17 cellular contexts compared by ENCODE assay signal in the genomic region with DNA sequence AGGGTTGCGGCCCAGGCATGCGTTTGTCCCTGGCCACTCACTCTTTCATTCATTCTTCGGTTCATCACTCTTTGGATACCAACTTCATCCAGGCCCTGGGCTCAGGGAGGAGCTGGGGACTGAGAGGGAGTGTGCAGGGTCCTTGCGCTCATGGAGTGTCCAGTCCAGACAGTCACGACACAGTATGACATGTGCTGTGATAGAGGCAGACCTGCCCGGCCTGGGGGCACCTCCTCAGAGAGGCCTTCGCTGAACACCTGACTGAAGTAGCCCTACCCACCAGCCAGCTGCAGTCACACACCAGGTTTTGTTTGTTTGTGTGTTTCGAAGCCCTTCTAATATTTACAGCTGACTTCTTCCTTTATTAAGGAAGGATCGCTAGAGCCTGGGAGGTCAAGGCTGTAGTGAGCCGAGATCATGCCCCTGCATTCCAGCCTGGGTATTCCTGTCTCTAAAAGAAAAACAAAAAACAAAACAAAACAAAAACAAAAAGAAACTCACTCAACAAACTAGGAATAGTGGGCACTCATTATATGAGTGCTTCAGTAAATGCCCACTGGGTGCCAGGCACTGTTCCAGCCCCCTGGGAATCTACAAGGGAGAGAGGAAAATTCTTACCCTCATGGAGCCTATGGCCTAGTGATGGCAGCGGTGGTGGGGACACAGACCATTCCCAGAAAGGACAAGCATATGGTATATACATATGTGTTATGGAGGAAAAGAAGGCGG. TPM values are rescaled to one million over a fixed set of nuclear protein-coding genes. Genes with fewer than 3 reads are reported as not detected.
DNase-seq lines count a peak whose midpoint lies in the region; ATAC-seq and TF ChIP-seq lines count a peak whose summit lies in the region.
"Had no signal": no experiment of that assay in that cellular context is flagged by ENCODE, and none has a peak within 500 bp of the region (broad histone marks: within the 10 kb centered on the region; RNA-seq: fewer than 3 reads in every experiment).

No MANE protein-coding gene starts in this region.

- H3K27me3 ChIP-seq in ascending aorta (no peaks in the 10 kb centered on the region), subcutaneous abdominal adipose tissue (ENCODE audit: control insufficient read depth in 5 of 5, insufficient read depth in 4 of 5, low read length in 5 of 5) (peaks cover 0 to 4% (median 0%) of the 10 kb centered on the region in 5 donors)
- peaks cover 0 to 3% of the 10 kb centered on the region in 2 donors for H3K27me3 ChIP-seq in naive thymus-derived CD4-positive, alpha-beta T cell (ENCODE audit: control insufficient read depth in 2 of 2, insufficient read depth in 2 of 2, low read length in 2 of 2)

- H3K4me1 ChIP-seq in ascending aorta = peaks cover 0 to 10% of the 10 kb centered on the region in 2 donors
- peaks cover 4% of the 10 kb centered on the region in 2 donors for H3K4me1 ChIP-seq in naive thymus-derived CD4-positive, alpha-beta T cell (ENCODE audit: control insufficient read depth in 2 of 2, insufficient read depth in 2 of 2, low read length in 2 of 2)
- H3K4me1 ChIP-seq in subcutaneous abdominal adipose tissue (ENCODE audit: control insufficient read depth in 5 of 5, insufficient read depth in 5 of 5, low read length in 5 of 5) = peaks cover 2 to 19% (median 11%) of the 10 kb centered on the region in 5 donors
- H3K4me1 ChIP-seq: HAP-1, parathyroid adenoma, SJCRH30 had no signal

- H3K9ac ChIP-seq in subcutaneous abdominal adipose tissue (ENCODE audit: low read length in 5 of 5) = peak overlapping the region in 1 of 5 donors; percentile 83
- H3K9ac ChIP-seq: KMS-11, parathyroid adenoma had no signal

- ATAC-seq in naive thymus-derived CD4-positive, alpha-beta T cell = no peak
- no peak for ATAC-seq in HG02970 (IDR thresholded peaks at IDR 0.05; ENCODE audit: low FRiP score, unreplicated experiment)
- ATAC-seq: GM12878 had no signal

- TF ChIP-seq CTCF in ascending aorta (IDR thresholded peaks at IDR 0.05) = no peak

- no peaks in the 10 kb centered on the region for H3K9me3 ChIP-seq in ascending aorta
- H3K9me3 ChIP-seq in naive thymus-derived CD4-positive, alpha-beta T cell (ENCODE audit: control insufficient read depth in 2 of 3, low read length in 3 of 3) = no peaks in the 10 kb centered on the region
- no peaks in the 10 kb centered on the region for H3K9me3 ChIP-seq in subcutaneous abdominal adipose tissue (ENCODE audit: control insufficient read depth in 5 of 5, low read length in 5 of 5)
- H3K9me3 ChIP-seq: HAP-1, SJCRH30 had no signal

- POLR2A ChIA-PET in activated CD4-positive, alpha-beta memory T cell treated with anti-CD3 and anti-CD28 coated beads, Interleukin-2, amount 10 ng/mL, durations not matched to agents 7 days and 5 days (lab: Charles Lee) = no interaction called here
- POLR2A ChIA-PET in activated CD4-positive, alpha-beta memory T cell treated with anti-CD3 and anti-CD28 coated beads for 36 hours (lab: Charles Lee) = no interaction called here
- POLR2A ChIA-PET in naive thymus-derived CD4-positive, alpha-beta T cell (lab: Charles Lee) = no interaction called here

- H3K27ac ChIP-seq in ascending aorta (peak overlapping the region; percentile 81 to 88), subcutaneous abdominal adipose tissue (ENCODE audit: low read depth, low read length) (peak overlapping the region; percentile 37)
- no peak overlapping the region for H3K27ac ChIP-seq in naive thymus-derived CD4-positive, alpha-beta T cell (ENCODE audit: low read depth, low read length)
- H3K27ac ChIP-seq: KMS-11, parathyroid adenoma, SJCRH30 had no signal

- H3K27me3 Mint-ChIP-seq in activated CD4-positive, alpha-beta memory T cell treated with anti-CD3 and anti-CD28 coated beads, Interleukin-2, amount 10 ng/mL, durations not matched to agents 7 days and 5 days = peaks cover 39% of the 10 kb centered on the region
- peaks cover 14% of the 10 kb centered on the region for H3K27me3 Mint-ChIP-seq in activated CD4-positive, alpha-beta memory T cell treated with anti-CD3 and anti-CD28 coated beads for 36 hours
- H3K27me3 Mint-ChIP-seq in naive thymus-derived CD4-positive, alpha-beta T cell = peaks cover 27 to 56% (median 36%) of the 10 kb centered on the region in 5 donors

- no peak overlapping the region for H3K27ac Mint-ChIP-seq in activated CD4-positive, alpha-beta memory T cell treated with anti-CD3 and anti-CD28 coated beads, Interleukin-2, amount 10 ng/mL, durations not matched to agents 7 days and 5 days
- no peak overlapping the region for H3K27ac Mint-ChIP-seq in activated CD4-positive, alpha-beta memory T cell treated with anti-CD3 and anti-CD28 coated beads for 36 hours
- peak overlapping the region in 1 of 9 donors; percentile 14 for H3K27ac Mint-ChIP-seq in naive thymus-derived CD4-positive, alpha-beta T cell
- H3K27ac Mint-ChIP-seq: activated naive CD8-positive, alpha-beta T cell treated with anti-CD3 and anti-CD28 coated beads, Interleukin-2, amount 10 ng/mL, durations not matched to agents 7 days and 5 days had no signal

- intact Hi-C loops in activated CD4-positive, alpha-beta memory T cell treated with anti-CD3 and anti-CD28 coated beads for 36 hours (cut with micrococcal nuclease) = no loop called here
- intact Hi-C loops in ascending aorta (cut with DNase I) = loop anchor here (5.0 kb wide), 1 partner anchor 368 kb away; no protein-coding TSS in a partner anchor
- intact Hi-C loops in naive thymus-derived CD4-positive, alpha-beta T cell (cut with micrococcal nuclease) = no loop called here

- H3K36me3 ChIP-seq in ascending aorta (no peaks in the 10 kb centered on the region), subcutaneous abdominal adipose tissue (ENCODE audit: control insufficient read depth in 5 of 5, insufficient read depth in 5 of 5, low read length in 5 of 5) (no peaks in the 10 kb centered on the region)
- H3K36me3 ChIP-seq in naive thymus-derived CD4-positive, alpha-beta T cell (ENCODE audit: control insufficient read depth in 2 of 3, insufficient read depth in 3 of 3, low read length in 3 of 3) = no peaks in the 10 kb centered on the region
- H3K36me3 ChIP-seq: HAP-1, SJCRH30 had no signal

- H3K4me3 Mint-ChIP-seq in activated CD4-positive, alpha-beta memory T cell treated with anti-CD3 and anti-CD28 coated beads, Interleukin-2, amount 10 ng/mL, durations not matched to agents 7 days and 5 days = peak overlapping the region; percentile 21
- H3K4me3 Mint-ChIP-seq in activated CD4-positive, alpha-beta memory T cell treated with anti-CD3 and anti-CD28 coated beads for 36 hours = no peak overlapping the region
- H3K4me3 Mint-ChIP-seq in naive thymus-derived CD4-positive, alpha-beta T cell = peak overlapping the region in 8 of 10 donors; percentile 18 to 83 (median 52)
- H3K4me3 Mint-ChIP-seq: activated naive CD8-positive, alpha-beta T cell treated with anti-CD3 and anti-CD28 coated beads, Interleukin-2, amount 10 ng/mL, durations not matched to agents 7 days and 5 days had no signal

- H3K4me3 ChIP-seq in ascending aorta (no peak overlapping the region), subcutaneous abdominal adipose tissue (ENCODE audit: low read depth in 1 of 5, low read length in 5 of 5) (no peak overlapping the region)
- H3K4me3 ChIP-seq in naive thymus-derived CD4-positive, alpha-beta T cell (ENCODE audit: low read length) = no peak overlapping the region
- H3K4me3 ChIP-seq: GM12878, HAP-1, SJCRH30 had no signal

- H3K4me1 Mint-ChIP-seq in activated CD4-positive, alpha-beta memory T cell treated with anti-CD3 and anti-CD28 coated beads, Interleukin-2, amount 10 ng/mL, durations not matched to agents 7 days and 5 days = peaks cover 4% of the 10 kb centered on the region
- peaks cover 4% of the 10 kb centered on the region for H3K4me1 Mint-ChIP-seq in activated CD4-positive, alpha-beta memory T cell treated with anti-CD3 and anti-CD28 coated beads for 36 hours (ENCODE audit: low read depth)
- peaks cover under 1 to 9% (median 3%) of the 10 kb centered on the region in 7 donors for H3K4me1 Mint-ChIP-seq in naive thymus-derived CD4-positive, alpha-beta T cell

- DNase-seq in activated CD4-positive, alpha-beta memory T cell treated with anti-CD3 and anti-CD28 coated beads, Interleukin-2, amount 10 ng/mL, durations not matched to agents 7 days and 5 days = no peak
- DNase-seq in activated CD4-positive, alpha-beta memory T cell treated with anti-CD3 and anti-CD28 coated beads for 36 hours = no peak
- DNase-seq in ascending aorta (ENCODE audit: low spot score in 2 of 2) (no peak), activated gamma-delta T cell (lab: John Stamatoyannopoulos, UW) (no peak)
- no peak for DNase-seq in naive thymus-derived CD4-positive, alpha-beta T cell
- DNase-seq in stimulated activated CD4-positive, alpha-beta T cell treated with anti-CD3 and anti-CD28 coated beads, Interleukin-12 subunit alpha, Interleukin-12 subunit beta, amount 100 ng/mL, for 4 hours = no peak
- DNase-seq: activated naive CD8-positive, alpha-beta T cell treated with anti-CD3 and anti-CD28 coated beads, Interleukin-2, amount 10 ng/mL, durations not matched to agents 7 days and 5 days; NCI-H1105; NCI-H226; SJCRH30 had no signal

- H3K36me3 Mint-ChIP-seq in activated CD4-positive, alpha-beta memory T cell treated with anti-CD3 and anti-CD28 coated beads, Interleukin-2, amount 10 ng/mL, durations not matched to agents 7 days and 5 days (ENCODE audit: low read depth) = no peaks in the 10 kb centered on the region
- H3K36me3 Mint-ChIP-seq in activated CD4-positive, alpha-beta memory T cell treated with anti-CD3 and anti-CD28 coated beads for 36 hours = no peaks in the 10 kb centered on the region
- no peaks in the 10 kb centered on the region for H3K36me3 Mint-ChIP-seq in naive thymus-derived CD4-positive, alpha-beta T cell
- H3K36me3 Mint-ChIP-seq: activated naive CD8-positive, alpha-beta T cell treated with anti-CD3 and anti-CD28 coated beads, Interleukin-2, amount 10 ng/mL, durations not matched to agents 7 days and 5 days had no signal

- CTCF ChIA-PET in activated CD4-positive, alpha-beta memory T cell treated with anti-CD3 and anti-CD28 coated beads, Interleukin-2, amount 10 ng/mL, durations not matched to agents 7 days and 5 days (lab: Charles Lee) = interaction anchor here (0.5 to 7.6 kb wide), 4 partner anchors 12 to 181 kb away, joined by 3 to 170 read pairs (median 50); no protein-coding TSS in a partner anchor
- CTCF ChIA-PET in activated CD4-positive, alpha-beta memory T cell treated with anti-CD3 and anti-CD28 coated beads for 36 hours (lab: Charles Lee) = interaction anchor here (2.3 to 9.4 kb wide), 7 partner anchors 8 to 179 kb away, joined by 8 to 296 read pairs (median 68); a partner anchor contains a TSS
- CTCF ChIA-PET in naive thymus-derived CD4-positive, alpha-beta T cell (lab: Charles Lee) = interaction anchor here (4.2 kb wide), 1 partner anchor 181 kb away, joined by 51 read pairs; no protein-coding TSS in a partner anchor

- H3K9me3 Mint-ChIP-seq in activated CD4-positive, alpha-beta memory T cell treated with anti-CD3 and anti-CD28 coated beads, Interleukin-2, amount 10 ng/mL, durations not matched to agents 7 days and 5 days = no peaks in the 10 kb centered on the region
- H3K9me3 Mint-ChIP-seq in activated CD4-positive, alpha-beta memory T cell treated with anti-CD3 and anti-CD28 coated beads for 36 hours = no peaks in the 10 kb centered on the region
- peaks cover 0 to 4% (median 0%) of the 10 kb centered on the region in 11 donors for H3K9me3 Mint-ChIP-seq in naive thymus-derived CD4-positive, alpha-beta T cell
- H3K9me3 Mint-ChIP-seq: activated naive CD8-positive, alpha-beta T cell treated with anti-CD3 and anti-CD28 coated beads, Interleukin-2, amount 10 ng/mL, durations not matched to agents 7 days and 5 days had no signal

RNA-seq across cellular contexts. Expression of a gene that starts 6.3 kb away (rescaled TPM):
- not detected for total RNA-seq in activated CD4-positive, alpha-beta memory T cell treated with anti-CD3 and anti-CD28 coated beads, Interleukin-2, amount 10 ng/mL, durations not matched to agents 7 days and 5 days
- not detected for total RNA-seq in activated CD4-positive, alpha-beta memory T cell treated with anti-CD3 and anti-CD28 coated beads for 36 hours
- not detected for total RNA-seq in ascending aorta
- under 1 TPM in 2 of 5 experiments, not detected in 3; 0.05 to 0.42 TPM for total RNA-seq in naive thymus-derived CD4-positive, alpha-beta T cell
- polyA plus RNA-seq in naive thymus-derived CD4-positive, alpha-beta T cell = not detected
- total RNA-seq: endothelial cell of umbilical vein, GM12878, SJCRH30 had no signal
- polyA plus RNA-seq: endothelial cell of umbilical vein had no signal
